Comparison of ENCODE assay signal across 24 cellular contexts in genomic region chr19:38891791-38892190, GRCh38.
A peak's percentile ranks its signal among the peaks of the same experiment; 100 is the strongest.
DNase-seq lines count a peak whose midpoint lies in the region; ATAC-seq and TF ChIP-seq lines count a peak whose summit lies in the region.
"Had no signal": no experiment of that assay in that cellular context is flagged by ENCODE, and none has a peak within 500 bp of the region (broad histone marks: within the 10 kb centered on the region; RNA-seq: fewer than 3 reads in every experiment).

No MANE protein-coding gene starts in this region.

- CTCF ChIA-PET in HEK293T (lab: Yijun Ruan, JAX) = no interaction called here

- POLR2A ChIA-PET in HEK293T (lab: Yijun Ruan, JAX) = no interaction called here

- H3K27ac ChIP-seq in caudate nucleus (ENCODE audit: low read depth, low read length) = peak overlapping the region; percentile 88
- H3K27ac ChIP-seq: sigmoid colon, SK-N-MC, upper lobe of right lung, VCaP had no signal

- peak; percentile 56 for DNase-seq in COLO829 (ENCODE audit: low spot score)
- peak in 48 of 61 donors; percentile 7 to 80 (median 46) for DNase-seq in caudate nucleus (lab: John Stamatoyannopoulos, UW)
- peak; percentile 74 for DNase-seq in medulla oblongata (ENCODE audit: extremely low spot score)
- DNase-seq in skeletal muscle cell (ENCODE audit: low read depth) = peak; percentile 41
- no peak for DNase-seq in GM10266 (ENCODE audit: extremely low spot score)
- DNase-seq in HEK293T (ENCODE audit: extremely low spot score) = no peak
- DNase-seq in NCI-H1417 treated with DMSO at 0.1 percent for 48 hours (lab: John Stamatoyannopoulos, UW) = no peak
- DNase-seq: activated CD4-positive, alpha-beta T cell treated with anti-CD3 and anti-CD28 coated beads, Interleukin-2, amount 10 ng/mL, durations not matched to agents 7 days and 5 days; activated naive CD4-positive, alpha-beta T cell treated with anti-CD3 and anti-CD28 coated beads, Interleukin-2, amount 50 U/mL, for 16 hours; BE2C; Caco-2; DMS79 treated with DMSO at 0.1 percent for 48 hours; heart right ventricle; NCI-H1092; NCI-H187 treated with DMSO at 0.1 percent for 48 hours; sigmoid colon; T-helper 2 cell; upper lobe of right lung had no signal

- no peak overlapping the region for H3K4me3 ChIP-seq in skeletal muscle cell (ENCODE audit: low read depth, low read length)
- H3K4me3 ChIP-seq: HAP-1, heart right ventricle, sigmoid colon, SK-N-MC, upper lobe of right lung had no signal

- no peak for ATAC-seq in HG02970 (IDR thresholded peaks at IDR 0.05; ENCODE audit: low FRiP score, unreplicated experiment)
- ATAC-seq: heart right ventricle, HepG2, left lobe of liver, upper lobe of right lung had no signal

- TF ChIP-seq CTCF in GM10266 (IDR thresholded peaks at IDR 0.05; ENCODE audit: control insufficient read depth, insufficient read depth, low read depth, missing control alignments) = no peak

TF ChIP-seq in HEK293T, 16 proteins besides CTCF, POLR2A, EP300 and RAD21:
- no peak for TF ChIP-seq ZNF384 (IDR thresholded peaks at IDR 0.05)
- no peak for TF ChIP-seq L3MBTL2 (conservative IDR thresholded peaks at IDR 0.05)
- TF ChIP-seq HDGF (IDR thresholded peaks at IDR 0.05; ENCODE audit: borderline replicate concordance) = no peak

Comparison
In these comparisons a context has a peak if more than half of its experiments do, and no peak if none do; other contexts are left out.
1. DNase-seq: peak in COLO829 (single experiment), caudate nucleus (48 of 61), medulla oblongata (single experiment) and skeletal muscle cell (single experiment); none in GM10266 (single experiment), HEK293T (single experiment) and NCI-H1417 treated with DMSO at 0.1 percent for 48 hours (single experiment).